In the genomic region with DNA sequence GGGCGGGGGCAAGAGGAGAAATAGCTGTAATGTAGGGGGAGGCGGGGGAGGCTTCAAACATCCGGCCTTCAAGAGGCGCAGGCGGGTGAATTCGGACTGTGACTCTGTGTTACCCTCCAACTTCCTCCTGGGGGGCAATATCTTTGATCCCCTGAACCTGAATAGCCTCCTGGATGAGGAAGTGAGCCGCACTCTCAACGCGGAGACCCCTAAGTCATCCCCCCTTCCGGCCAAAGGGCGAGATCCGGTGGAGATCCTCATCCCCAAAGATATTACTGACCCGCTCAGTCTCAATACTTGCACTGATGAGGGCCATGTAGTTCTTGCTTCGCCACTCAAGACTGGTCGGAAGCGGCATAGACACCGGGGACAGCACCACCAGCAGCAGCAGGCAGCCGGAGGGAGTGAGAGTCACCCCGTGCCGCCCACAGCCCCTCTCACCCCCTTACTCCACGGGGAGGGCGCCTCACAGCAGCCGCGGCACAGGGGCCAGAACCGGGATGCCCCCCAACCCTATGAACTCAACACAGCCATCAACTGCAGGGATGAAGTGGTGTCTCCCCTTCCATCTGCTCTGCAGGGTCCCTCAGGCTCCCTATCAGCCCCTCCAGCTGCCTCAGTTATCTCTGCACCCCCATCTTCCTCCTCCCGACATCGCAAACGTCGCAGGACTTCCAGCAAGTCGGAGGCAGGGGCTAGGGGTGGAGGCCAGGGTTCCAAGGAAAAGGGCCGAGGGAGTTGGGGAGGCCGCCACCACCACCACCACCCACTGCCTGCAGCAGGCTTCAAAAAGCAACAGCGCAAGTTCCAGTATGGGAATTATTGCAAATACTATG, we compare ENCODE assay signal across 8 cellular contexts. TPM values are rescaled to one million over a fixed set of nuclear protein-coding genes. Genes with fewer than 3 reads are reported as not detected.
DNase-seq lines count a peak whose midpoint lies in the region; ATAC-seq, FAIRE-seq and TF ChIP-seq lines count a peak whose summit lies in the region.

No MANE protein-coding gene starts in this region.

- peaks cover 42% of the 10 kb centered on the region for H3K36me3 ChIP-seq in SJCRH30
- no peaks in the 10 kb centered on the region for H3K36me3 ChIP-seq in breast epithelium
- peaks cover 5 to 30% of the 10 kb centered on the region in 2 experiments for H3K36me3 ChIP-seq in HepG2 (replicated peaks in 1 of 2; ENCODE audit: control insufficient read depth in 1 of 2, insufficient read depth in 2 of 2, low read length in 2 of 2)

- ATAC-seq in GM21529 (IDR thresholded peaks at IDR 0.05; ENCODE audit: unreplicated experiment) (peak; percentile 1), HepG2 (no peak), HG03280 (IDR thresholded peaks at IDR 0.05; ENCODE audit: unreplicated experiment) (no peak), HG03521 (IDR thresholded peaks at IDR 0.05; ENCODE audit: unreplicated experiment) (no peak)
- ATAC-seq in stimulated activated naive CD8-positive, alpha-beta T cell treated with anti-CD3 and anti-CD28 coated beads, Interleukin-15, Interleukin-2, amounts not matched to agents 100 U/mL and 50 U/mL, for 24 hours, result no peak

- H3K4me2 ChIP-seq in HepG2 (ENCODE audit: low read depth, low read length), result peak overlapping the region; percentile 94

- no peak for TF ChIP-seq RAD21 in HepG2 (CRISPR knock-in tag; IDR thresholded peaks at IDR 0.05)

- no peaks in the 10 kb centered on the region for H3K9me3 ChIP-seq in SJCRH30 (replicated peaks)
- no peaks in the 10 kb centered on the region for H3K9me3 ChIP-seq in breast epithelium
- H3K9me3 ChIP-seq in HepG2 (ENCODE audit: low read length), result no peaks in the 10 kb centered on the region

- TF ChIP-seq EP300 in HepG2 (IDR thresholded peaks at IDR 0.05; ENCODE audit: low read depth in 2 of 2, low read length in 2 of 2) (no peak), HepG2 (CRISPR knock-in tag; IDR thresholded peaks at IDR 0.05; ENCODE audit: borderline replicate concordance) (no peak)

- peaks cover 35% of the 10 kb centered on the region for H3K79me2 ChIP-seq in HepG2 (ENCODE audit: insufficient read depth, low read length)

- intact Hi-C loops in breast epithelium (cut with DNase I; ENCODE audit: low total_unique reads), result no loop called here
- intact Hi-C loops in HepG2 (cut with micrococcal nuclease; ENCODE audit: unreplicated experiment), result no loop called here

- H4K20me1 ChIP-seq in HepG2 (ENCODE audit: insufficient read depth, low read length), result no peaks in the 10 kb centered on the region; the same call in 1 of the 2 replicates

- H3K27me3 ChIP-seq in SJCRH30 (no peaks in the 10 kb centered on the region), breast epithelium (no peaks in the 10 kb centered on the region), HepG2 (ENCODE audit: control insufficient read depth in 1 of 2, insufficient read depth in 2 of 2, low read length in 2 of 2) (no peaks in the 10 kb centered on the region; a peak in 1 of 5 replicates)

- peaks cover 3% of the 10 kb centered on the region; the same call in 1 of the 2 replicates for H3K4me1 ChIP-seq in SJCRH30
- peaks cover 8 to 33% of the 10 kb centered on the region in 2 donors for H3K4me1 ChIP-seq in breast epithelium
- H3K4me1 ChIP-seq in HepG2 (ENCODE audit: insufficient read depth, low read length), result peaks cover 56% of the 10 kb centered on the region

- H3K4me3 ChIP-seq in SJCRH30 (peak overlapping the region; percentile 91), breast epithelium (peak overlapping the region; percentile 85 to 98 (median 88)), HepG2 (replicated peaks in 1 of 3; ENCODE audit: insufficient read depth in 1 of 3, low read depth in 2 of 3, low read length in 3 of 3) (peak overlapping the region; percentile 75 to 87 (median 83))

- no TSS peak for BruUV-seq in HepG2 (replicated peaks; lab: Mats Ljungman, UMichigan)

- H3K9ac ChIP-seq in HepG2 (ENCODE audit: insufficient read depth, low read depth, low read length), result peak overlapping the region; percentile 98

- H3K27ac ChIP-seq in SJCRH30 (peak overlapping the region; percentile 98), breast epithelium (peak overlapping the region; percentile 99 to 100), HepG2 (ENCODE audit: extremely low read length, insufficient read depth, low read length) (peak overlapping the region; percentile 98)

- CTCF ChIA-PET in HepG2 (lab: Yijun Ruan, JAX; ENCODE audit: low intra/inter-chr PET ratio, low total read pairs), result no interaction called here

- TF ChIP-seq POLR2A in breast epithelium (IDR thresholded peaks at IDR 0.05), result no peak
- no peak for TF ChIP-seq POLR2A in HepG2 (IDR thresholded peaks at IDR 0.05; ENCODE audit: insufficient read depth in 1 of 2, low read depth in 2 of 2, low read length in 2 of 2)

- no peak for TF ChIP-seq CTCF in breast epithelium (IDR thresholded peaks at IDR 0.05)
- TF ChIP-seq CTCF in HepG2 (CRISPR knock-in tag; IDR thresholded peaks at IDR 0.05), result no peak

- POLR2A ChIA-PET in HepG2 (lab: Yijun Ruan, JAX), result interaction anchor here (1.2 to 4.8 kb wide), 10 partner anchors 8 to 329 kb away, joined by 3 to 199 read pairs (median 21); partner anchors contain the start of genes AP4M1, FBXO24, LRCH4 and MCM7

- no peak for FAIRE-seq in HepG2 (lab: Jason Lieb, UNC)

- DNase-seq in SJCRH30, result no peak
- no peak for DNase-seq in breast epithelium (ENCODE audit: low spot score in 2 of 2)
- no peak for DNase-seq in HepG2 (ENCODE audit: low spot score)
- peak; percentile 55 for DNase-seq in stimulated activated naive CD8-positive, alpha-beta T cell treated with anti-CD3 and anti-CD28 coated beads, Interleukin-15, Interleukin-2, amounts not matched to agents 100 U/mL and 50 U/mL, for 24 hours
- DNase-seq in NCI-H146 treated with DMSO at 0.1 percent for 48 hours (lab: John Stamatoyannopoulos, UW; ENCODE audit: unreplicated experiment), result no peak

- in situ Hi-C loops in HepG2 (cut with HindIII; ENCODE audit: extremely low pct_ligation_motif_present, low pct_unique_long_range_greater_than_20kb), result no loop called here

- no peak overlapping the region for H2AFZ ChIP-seq in HepG2 (ENCODE audit: low read length)

- 53% methylated on average over 22 of the region's 33 CpGs for WGBS in HepG2 (ENCODE audit: low lambda C conversion rate)

RNA-seq across cellular contexts. Expression of gene MEPCE, which starts 1.0 kb away (rescaled TPM):
- 48.2 and 50.6 TPM in 2 replicates for total RNA-seq in SJCRH30 (2014; rRNA removed; shearing (Covaris generic))
- total RNA-seq in breast epithelium (10 to 100 TPM; 26.5 to 41.4 (median 40.6) TPM), HepG2 (2016; rRNA removed; fragmentation: Illumina TruSeq; extraction: Trizol) (22.6 and 26.0 TPM in 2 replicates)
- total RNA-seq in HepG2 (2016; cell fraction: cytosol; rRNA removed; fragmentation: Illumina TruSeq; extraction: Trizol; ENCODE audit: low read depth), result 3.8 and 3.9 TPM in 2 replicates
- total RNA-seq in HepG2 (2016; cell fraction: insoluble cytoplasmic fraction; rRNA removed; fragmentation: Illumina TruSeq; extraction: Trizol), result 20.2 and 25.7 TPM in 2 replicates
- 12.8 and 14.8 TPM in 2 replicates for total RNA-seq in HepG2 (2016; cell fraction: membrane; rRNA removed; fragmentation: Illumina TruSeq; extraction: Trizol)
- 14.9 and 18.9 TPM in 2 replicates for total RNA-seq in HepG2 (2016; cell fraction: nucleus; rRNA removed; fragmentation: Illumina TruSeq; extraction: Trizol)
- polyA plus RNA-seq in HepG2 (2011; rRNA removed), result 12.3 and 12.7 TPM in 2 replicates
- polyA plus RNA-seq in HepG2 (2011; cell fraction: cytosol; rRNA removed), result 9.2 and 10.6 TPM in 2 replicates
- polyA plus RNA-seq in HepG2 (2011; cell fraction: nucleus; rRNA removed), result 18.9 and 27.3 TPM in 2 replicates
- polyA plus RNA-seq in HepG2 (2012), result 14.6 and 17.9 TPM in 2 replicates
- polyA plus RNA-seq in HepG2 (2016; cell fraction: cytosol; fragmentation: Illumina TruSeq; extraction: Trizol; ENCODE audit: low read depth), result 3.0 and 3.3 TPM in 2 replicates
- polyA plus RNA-seq in HepG2 (2016; cell fraction: insoluble cytoplasmic fraction; fragmentation: Illumina TruSeq; extraction: Trizol; ENCODE audit: low read depth), result 20.4 and 25.4 TPM in 2 replicates
- polyA plus RNA-seq in HepG2 (2016; cell fraction: membrane; fragmentation: Illumina TruSeq; extraction: Trizol; ENCODE audit: low read depth), result 8.6 and 9.6 TPM in 2 replicates
- 23.4 and 28.3 TPM in 2 replicates for polyA plus RNA-seq in HepG2 (2016; cell fraction: nucleus; fragmentation: Illumina TruSeq; extraction: Trizol; ENCODE audit: insufficient read depth, low read depth)
- polyA minus RNA-seq in HepG2 (2011; rRNA and poly(A)+ RNA removed; ENCODE audit: low replicate concordance), result 44.0 and 89.0 TPM in 2 replicates
- 8.6 and 10.8 TPM in 2 replicates for polyA minus RNA-seq in HepG2 (2011; cell fraction: cytosol; rRNA and poly(A)+ RNA removed)
- polyA minus RNA-seq in HepG2 (2011; cell fraction: nucleus; rRNA and poly(A)+ RNA removed), result 27.3 and 30.2 TPM in 2 replicates

RNA-seq across cellular contexts. Expression of gene ZCWPW1, which starts 2.2 kb away (rescaled TPM):
- 1.1 and 1.2 TPM in 2 replicates for total RNA-seq in SJCRH30 (2014; rRNA removed; shearing (Covaris generic))
- total RNA-seq in breast epithelium (10 to 100 TPM in 1 of 3 donors, 1 to 10 TPM in 2; 3.9 to 12.6 (median 8.6) TPM), HepG2 (2016; rRNA removed; fragmentation: Illumina TruSeq; extraction: Trizol) (2.5 and 2.6 TPM in 2 replicates)
- 2.1 and 2.2 TPM in 2 replicates for total RNA-seq in HepG2 (2016; cell fraction: cytosol; rRNA removed; fragmentation: Illumina TruSeq; extraction: Trizol; ENCODE audit: low read depth)
- total RNA-seq in HepG2 (2016; cell fraction: insoluble cytoplasmic fraction; rRNA removed; fragmentation: Illumina TruSeq; extraction: Trizol), result 1.8 and 1.9 TPM in 2 replicates
- 2.5 and 3.9 TPM in 2 replicates for total RNA-seq in HepG2 (2016; cell fraction: membrane; rRNA removed; fragmentation: Illumina TruSeq; extraction: Trizol)
- 1.5 and 2.4 TPM in 2 replicates for total RNA-seq in HepG2 (2016; cell fraction: nucleus; rRNA removed; fragmentation: Illumina TruSeq; extraction: Trizol)
- polyA plus RNA-seq in HepG2 (2011; rRNA removed), result 1.6 and 2.4 TPM in 2 replicates
- 1.1 and 1.3 TPM in 2 replicates for polyA plus RNA-seq in HepG2 (2011; cell fraction: cytosol; rRNA removed)
- 4.8 and 5.3 TPM in 2 replicates for polyA plus RNA-seq in HepG2 (2011; cell fraction: nucleus; rRNA removed)
- 1.8 and 2.3 TPM in 2 replicates for polyA plus RNA-seq in HepG2 (2012)
- 1.4 and 2.2 TPM in 2 replicates for polyA plus RNA-seq in HepG2 (2016; cell fraction: cytosol; fragmentation: Illumina TruSeq; extraction: Trizol; ENCODE audit: low read depth)
- 2.0 and 2.9 TPM in 2 replicates for polyA plus RNA-seq in HepG2 (2016; cell fraction: insoluble cytoplasmic fraction; fragmentation: Illumina TruSeq; extraction: Trizol; ENCODE audit: low read depth)
- polyA plus RNA-seq in HepG2 (2016; cell fraction: membrane; fragmentation: Illumina TruSeq; extraction: Trizol; ENCODE audit: low read depth), result 1.8 and 2.6 TPM in 2 replicates
- 5.2 and 6.5 TPM in 2 replicates for polyA plus RNA-seq in HepG2 (2016; cell fraction: nucleus; fragmentation: Illumina TruSeq; extraction: Trizol; ENCODE audit: insufficient read depth, low read depth)
- polyA minus RNA-seq in HepG2 (2011; rRNA and poly(A)+ RNA removed; ENCODE audit: low replicate concordance), result 0.28 and 1.5 TPM in 2 replicates
- 0.49 and 1.1 TPM in 2 replicates for polyA minus RNA-seq in HepG2 (2011; cell fraction: cytosol; rRNA and poly(A)+ RNA removed)
- 1.7 and 3.3 TPM in 2 replicates for polyA minus RNA-seq in HepG2 (2011; cell fraction: nucleus; rRNA and poly(A)+ RNA removed)

RNA-seq across cellular contexts. Expression of gene PPP1R35, which starts 5.6 kb away (rescaled TPM):
- 11.2 and 11.7 TPM in 2 replicates for total RNA-seq in SJCRH30 (2014; rRNA removed; shearing (Covaris generic))
- 10 to 100 TPM; 14.1 to 42.6 (median 32.6) TPM for total RNA-seq in breast epithelium
- 16.7 and 24.8 TPM in 2 replicates for total RNA-seq in HepG2 (2016; rRNA removed; fragmentation: Illumina TruSeq; extraction: Trizol)
- 16.5 and 21.7 TPM in 2 replicates for total RNA-seq in HepG2 (2016; cell fraction: cytosol; rRNA removed; fragmentation: Illumina TruSeq; extraction: Trizol; ENCODE audit: low read depth)
- 19.3 and 24.7 TPM in 2 replicates for total RNA-seq in HepG2 (2016; cell fraction: insoluble cytoplasmic fraction; rRNA removed; fragmentation: Illumina TruSeq; extraction: Trizol)
- total RNA-seq in HepG2 (2016; cell fraction: membrane; rRNA removed; fragmentation: Illumina TruSeq; extraction: Trizol), result 16.5 and 20.1 TPM in 2 replicates
- total RNA-seq in HepG2 (2016; cell fraction: nucleus; rRNA removed; fragmentation: Illumina TruSeq; extraction: Trizol), result 13.8 and 17.9 TPM in 2 replicates
- polyA plus RNA-seq in HepG2 (2011; rRNA removed), result 26.4 and 29.0 TPM in 2 replicates
- 18.0 and 33.0 TPM in 2 replicates for polyA plus RNA-seq in HepG2 (2011; cell fraction: cytosol; rRNA removed)
- polyA plus RNA-seq in HepG2 (2011; cell fraction: nucleus; rRNA removed), result 102 and 127 TPM in 2 replicates
- 17.6 and 20.1 TPM in 2 replicates for polyA plus RNA-seq in HepG2 (2012)
- 16.5 and 23.2 TPM in 2 replicates for polyA plus RNA-seq in HepG2 (2016; cell fraction: cytosol; fragmentation: Illumina TruSeq; extraction: Trizol; ENCODE audit: low read depth)
- polyA plus RNA-seq in HepG2 (2016; cell fraction: insoluble cytoplasmic fraction; fragmentation: Illumina TruSeq; extraction: Trizol; ENCODE audit: low read depth), result 21.3 TPM in 2 replicates
- 13.7 and 17.5 TPM in 2 replicates for polyA plus RNA-seq in HepG2 (2016; cell fraction: membrane; fragmentation: Illumina TruSeq; extraction: Trizol; ENCODE audit: low read depth)
- polyA plus RNA-seq in HepG2 (2016; cell fraction: nucleus; fragmentation: Illumina TruSeq; extraction: Trizol; ENCODE audit: insufficient read depth, low read depth), result 39.6 and 40.4 TPM in 2 replicates
- 13.2 and 24.1 TPM in 2 replicates for polyA minus RNA-seq in HepG2 (2011; rRNA and poly(A)+ RNA removed; ENCODE audit: low replicate concordance)
- polyA minus RNA-seq in HepG2 (2011; cell fraction: cytosol; rRNA and poly(A)+ RNA removed), result 10.6 and 13.9 TPM in 2 replicates
- polyA minus RNA-seq in HepG2 (2011; cell fraction: nucleus; rRNA and poly(A)+ RNA removed), result 7.1 and 7.3 TPM in 2 replicates

RNA-seq across cellular contexts. Expression of gene SPACDR, which starts 33.4 kb away (rescaled TPM):
- total RNA-seq in SJCRH30 (2014; rRNA removed; shearing (Covaris generic)), result not detected in 2 replicates
- total RNA-seq in breast epithelium (not detected), HepG2 (2016; rRNA removed; fragmentation: Illumina TruSeq; extraction: Trizol) (not detected in 2 replicates)
- not detected in 2 replicates for total RNA-seq in HepG2 (2016; cell fraction: cytosol; rRNA removed; fragmentation: Illumina TruSeq; extraction: Trizol; ENCODE audit: low read depth)
- total RNA-seq in HepG2 (2016; cell fraction: insoluble cytoplasmic fraction; rRNA removed; fragmentation: Illumina TruSeq; extraction: Trizol), result 0.15 TPM in 1 of 2 replicates, not detected in the other
- not detected in 2 replicates for total RNA-seq in HepG2 (2016; cell fraction: membrane; rRNA removed; fragmentation: Illumina TruSeq; extraction: Trizol)
- total RNA-seq in HepG2 (2016; cell fraction: nucleus; rRNA removed; fragmentation: Illumina TruSeq; extraction: Trizol), result not detected in 2 replicates
- 0.24 and 0.41 TPM in 2 replicates for polyA plus RNA-seq in HepG2 (2011; rRNA removed)
- polyA plus RNA-seq in HepG2 (2011; cell fraction: cytosol; rRNA removed), result 0.16 TPM in 1 of 2 replicates, not detected in the other
- polyA plus RNA-seq in HepG2 (2011; cell fraction: nucleus; rRNA removed), result 0.55 and 0.99 TPM in 2 replicates
- polyA plus RNA-seq in HepG2 (2012), result 0.20 TPM in 1 of 2 replicates, not detected in the other
- not detected in 2 replicates for polyA plus RNA-seq in HepG2 (2016; cell fraction: cytosol; fragmentation: Illumina TruSeq; extraction: Trizol; ENCODE audit: low read depth)
- not detected in 2 replicates for polyA plus RNA-seq in HepG2 (2016; cell fraction: insoluble cytoplasmic fraction; fragmentation: Illumina TruSeq; extraction: Trizol; ENCODE audit: low read depth)
- polyA plus RNA-seq in HepG2 (2016; cell fraction: membrane; fragmentation: Illumina TruSeq; extraction: Trizol; ENCODE audit: low read depth), result 0.26 TPM in 1 of 2 replicates, not detected in the other
- polyA plus RNA-seq in HepG2 (2016; cell fraction: nucleus; fragmentation: Illumina TruSeq; extraction: Trizol; ENCODE audit: insufficient read depth, low read depth), result not detected in 2 replicates
- 0.14 and 0.65 TPM in 2 replicates for polyA minus RNA-seq in HepG2 (2011; rRNA and poly(A)+ RNA removed; ENCODE audit: low replicate concordance)
- not detected in 2 replicates for polyA minus RNA-seq in HepG2 (2011; cell fraction: cytosol; rRNA and poly(A)+ RNA removed)
- polyA minus RNA-seq in HepG2 (2011; cell fraction: nucleus; rRNA and poly(A)+ RNA removed), result not detected in 2 replicates

RNA-seq across cellular contexts. Expression of gene TSC22D4, which starts 48.3 kb away (rescaled TPM):
- total RNA-seq in SJCRH30 (2014; rRNA removed; shearing (Covaris generic)), result 13.7 and 14.7 TPM in 2 replicates
- total RNA-seq in breast epithelium (10 to 100 TPM; 17.0 to 23.7 (median 19.7) TPM), HepG2 (2016; rRNA removed; fragmentation: Illumina TruSeq; extraction: Trizol) (6.3 and 7.7 TPM in 2 replicates)
- 2.6 and 2.9 TPM in 2 replicates for total RNA-seq in HepG2 (2016; cell fraction: cytosol; rRNA removed; fragmentation: Illumina TruSeq; extraction: Trizol; ENCODE audit: low read depth)
- 5.6 and 7.4 TPM in 2 replicates for total RNA-seq in HepG2 (2016; cell fraction: insoluble cytoplasmic fraction; rRNA removed; fragmentation: Illumina TruSeq; extraction: Trizol)
- total RNA-seq in HepG2 (2016; cell fraction: membrane; rRNA removed; fragmentation: Illumina TruSeq; extraction: Trizol), result 4.7 and 8.1 TPM in 2 replicates
- total RNA-seq in HepG2 (2016; cell fraction: nucleus; rRNA removed; fragmentation: Illumina TruSeq; extraction: Trizol), result 4.4 and 5.5 TPM in 2 replicates
- polyA plus RNA-seq in HepG2 (2011; rRNA removed), result 8.7 and 10.1 TPM in 2 replicates
- polyA plus RNA-seq in HepG2 (2011; cell fraction: cytosol; rRNA removed), result 6.5 and 10.9 TPM in 2 replicates
- polyA plus RNA-seq in HepG2 (2011; cell fraction: nucleus; rRNA removed), result 17.7 and 20.7 TPM in 2 replicates
- 6.9 and 11.5 TPM in 2 replicates for polyA plus RNA-seq in HepG2 (2012)
- polyA plus RNA-seq in HepG2 (2016; cell fraction: cytosol; fragmentation: Illumina TruSeq; extraction: Trizol; ENCODE audit: low read depth), result 2.7 and 4.0 TPM in 2 replicates
- polyA plus RNA-seq in HepG2 (2016; cell fraction: insoluble cytoplasmic fraction; fragmentation: Illumina TruSeq; extraction: Trizol; ENCODE audit: low read depth), result 10.1 and 11.1 TPM in 2 replicates
- polyA plus RNA-seq in HepG2 (2016; cell fraction: membrane; fragmentation: Illumina TruSeq; extraction: Trizol; ENCODE audit: low read depth), result 6.2 and 8.1 TPM in 2 replicates
- polyA plus RNA-seq in HepG2 (2016; cell fraction: nucleus; fragmentation: Illumina TruSeq; extraction: Trizol; ENCODE audit: insufficient read depth, low read depth), result 13.1 and 14.8 TPM in 2 replicates
- polyA minus RNA-seq in HepG2 (2011; rRNA and poly(A)+ RNA removed; ENCODE audit: low replicate concordance), result 9.9 and 13.8 TPM in 2 replicates
- 7.0 and 9.1 TPM in 2 replicates for polyA minus RNA-seq in HepG2 (2011; cell fraction: cytosol; rRNA and poly(A)+ RNA removed)
- polyA minus RNA-seq in HepG2 (2011; cell fraction: nucleus; rRNA and poly(A)+ RNA removed), result 3.0 and 4.5 TPM in 2 replicates
